10 cellular contexts compared by ENCODE assay signal in the genomic region with DNA sequence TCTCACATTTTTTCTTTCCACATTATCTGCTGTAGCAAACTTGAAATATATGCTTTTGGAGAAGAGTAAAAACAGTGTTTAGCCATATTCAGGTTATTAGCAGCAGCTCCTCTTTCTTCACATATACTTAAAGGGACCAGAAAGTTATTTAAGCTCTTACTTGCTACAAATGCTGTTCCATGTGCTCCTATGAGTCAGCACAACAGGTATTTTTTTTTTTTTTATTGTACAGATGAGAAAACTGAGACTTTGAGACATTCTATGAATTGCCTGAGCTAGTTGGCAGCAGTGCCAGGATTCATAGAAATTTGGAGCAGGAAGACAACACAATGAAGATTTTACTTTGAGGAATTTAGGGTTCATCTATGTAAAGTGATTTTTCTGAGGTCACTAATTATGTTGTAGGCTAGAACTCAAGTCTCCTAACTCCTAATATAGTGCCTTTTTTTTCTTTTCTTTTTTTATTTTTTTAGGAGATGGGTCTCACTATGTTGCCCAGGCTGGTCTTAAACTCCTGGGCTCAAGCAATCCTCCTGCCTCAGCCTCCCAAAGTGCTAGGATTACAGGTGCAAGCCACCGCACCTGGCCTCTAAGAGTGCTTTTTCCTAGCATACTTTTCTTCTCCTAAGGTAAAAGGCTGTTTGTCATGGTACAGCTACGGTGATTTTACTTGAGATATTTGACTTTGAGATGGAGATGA. TPM values are rescaled to one million over a fixed set of nuclear protein-coding genes. Genes with fewer than 3 reads are reported as not detected.
DNase-seq lines count a peak whose midpoint lies in the region; ATAC-seq and TF ChIP-seq lines count a peak whose summit lies in the region.
"Had no signal": no experiment of that assay in that cellular context is flagged by ENCODE, and none has a peak within 500 bp of the region (broad histone marks: within the 10 kb centered on the region; RNA-seq: fewer than 3 reads in every experiment).

No MANE protein-coding gene starts in this region.

- no peaks in the 10 kb centered on the region for H3K9me3 Mint-ChIP-seq in activated naive CD4-positive, alpha-beta T cell treated with anti-CD3 and anti-CD28 coated beads, Interleukin-2, amount 10 ng/mL, durations not matched to agents 7 days and 5 days
- H3K9me3 Mint-ChIP-seq in WTC11, result no peaks in the 10 kb centered on the region

- H3K36me3 Mint-ChIP-seq in activated naive CD4-positive, alpha-beta T cell treated with anti-CD3 and anti-CD28 coated beads, Interleukin-2, amount 10 ng/mL, durations not matched to agents 7 days and 5 days, result peaks cover 16% of the 10 kb centered on the region
- peaks cover 9% of the 10 kb centered on the region for H3K36me3 Mint-ChIP-seq in WTC11

- ATAC-seq in WTC11, result no peak

- H3K27ac Mint-ChIP-seq in activated naive CD4-positive, alpha-beta T cell treated with anti-CD3 and anti-CD28 coated beads, Interleukin-2, amount 10 ng/mL, durations not matched to agents 7 days and 5 days, result peak overlapping the region; percentile 53
- peak overlapping the region; percentile 87 for H3K27ac Mint-ChIP-seq in WTC11

- H3K27me3 ChIP-seq in transverse colon, result no peaks in the 10 kb centered on the region

- 75 to 81% methylated on average over 2 of the region's 2 CpGs for whole genome bisulfite sequencing in transverse colon (ENCODE audit: low coverage in 1 of 2), 2 donors

- no peaks in the 10 kb centered on the region for H3K36me3 ChIP-seq in transverse colon

- in situ Hi-C loops in transverse colon (cut with MboI; ENCODE audit: low pct_ligation_motif_present in 1 of 4, low pct_unique_long_range_greater_than_20kb in 1 of 4, low sequenced_read_pairs in 3 of 4), result no loop called here

- CTCF ChIA-PET in activated naive CD4-positive, alpha-beta T cell treated with anti-CD3 and anti-CD28 coated beads, Interleukin-2, amount 10 ng/mL, durations not matched to agents 7 days and 5 days (lab: Charles Lee), result interaction anchor here (0.6 to 2.7 kb wide), 4 partner anchors 15 to 525 kb away, joined by 3 to 10 read pairs (median 4); no protein-coding TSS in a partner anchor
- CTCF ChIA-PET in WTC11 (lab: Charles Lee), result interaction anchor here (0.7 to 2.0 kb wide), 4 partner anchors 16 to 68 kb away, joined by 3 to 9 read pairs (median 5); no protein-coding TSS in a partner anchor

- H3K4me1 Mint-ChIP-seq in activated naive CD4-positive, alpha-beta T cell treated with anti-CD3 and anti-CD28 coated beads, Interleukin-2, amount 10 ng/mL, durations not matched to agents 7 days and 5 days, result peaks cover 22% of the 10 kb centered on the region
- peaks cover 37% of the 10 kb centered on the region for H3K4me1 Mint-ChIP-seq in WTC11

- H3K27ac ChIP-seq in transverse colon, result peak overlapping the region; percentile 35 to 91 (median 86)

- H3K4me1 ChIP-seq in transverse colon, result peaks cover 38 to 82% (median 52%) of the 10 kb centered on the region in 4 donors

- no peak for TF ChIP-seq EP300 in transverse colon (IDR thresholded peaks at IDR 0.05; ENCODE audit: low read depth)

- no peak overlapping the region for H3K4me3 ChIP-seq in fibroblast of the aortic adventitia (ENCODE audit: low read depth, low read length)
- H3K4me3 ChIP-seq in transverse colon, result no peak overlapping the region
- H3K4me3 ChIP-seq: skin epidermis had no signal

- no peak overlapping the region for H3K4me3 Mint-ChIP-seq in activated naive CD4-positive, alpha-beta T cell treated with anti-CD3 and anti-CD28 coated beads, Interleukin-2, amount 10 ng/mL, durations not matched to agents 7 days and 5 days
- no peak overlapping the region for H3K4me3 Mint-ChIP-seq in WTC11

- TF ChIP-seq POLR2A in transverse colon (IDR thresholded peaks at IDR 0.05), result no peak

- intact Hi-C loops in transverse colon (cut with DNase I; ENCODE audit: low total_unique reads) (no loop called here), posterior cingulate gyrus (cut with DNase I) (loop anchor here (5.0 kb wide), 1 partner anchor 69 kb away; no protein-coding TSS in a partner anchor)

- no peak for DNase-seq in activated naive CD4-positive, alpha-beta T cell treated with anti-CD3 and anti-CD28 coated beads, Interleukin-2, amount 10 ng/mL, durations not matched to agents 7 days and 5 days
- DNase-seq in activated naive CD4-positive, alpha-beta T cell (lab: John Stamatoyannopoulos, UW), result no peak
- no peak for DNase-seq in WTC11 (ENCODE audit: low spot score)
- DNase-seq in fibroblast of the aortic adventitia (ENCODE audit: low read depth), result peak; percentile 52
- no peak for DNase-seq in transverse colon
- no peak for DNase-seq in NCI-H69 (lab: John Stamatoyannopoulos, UW)
- DNase-seq in posterior cingulate gyrus, result no peak
- no peak for DNase-seq in AG08395 (ENCODE audit: low spot score)
- DNase-seq: NCI-H1048 had no signal

- no peak for TF ChIP-seq CTCF in WTC11 (IDR thresholded peaks at IDR 0.05)
- TF ChIP-seq CTCF in fibroblast of the aortic adventitia (IDR thresholded peaks at IDR 0.05; ENCODE audit: insufficient read depth, low read length), result no peak
- TF ChIP-seq CTCF in transverse colon (IDR thresholded peaks at IDR 0.05), result no peak

- H3K27me3 Mint-ChIP-seq in activated naive CD4-positive, alpha-beta T cell treated with anti-CD3 and anti-CD28 coated beads, Interleukin-2, amount 10 ng/mL, durations not matched to agents 7 days and 5 days, result no peaks in the 10 kb centered on the region
- no peaks in the 10 kb centered on the region for H3K27me3 Mint-ChIP-seq in WTC11 (ENCODE audit: low read depth)

- H3K9me3 ChIP-seq in transverse colon, result no peaks in the 10 kb centered on the region

- POLR2A ChIA-PET in WTC11 (lab: Charles Lee), result interaction anchor here (0.7 to 2.7 kb wide), 4 partner anchors 21 to 69 kb away, joined by 3 to 15 read pairs (median 5); a partner anchor contains a TSS

TF ChIP-seq in WTC11, 78 proteins besides CTCF, POLR2A, EP300 and RAD21:
- TF ChIP-seq GTF2I (CRISPR knock-in tag; conservative IDR thresholded peaks at IDR 0.05), result peak; percentile 92
- TF ChIP-seq, protein P1, sequence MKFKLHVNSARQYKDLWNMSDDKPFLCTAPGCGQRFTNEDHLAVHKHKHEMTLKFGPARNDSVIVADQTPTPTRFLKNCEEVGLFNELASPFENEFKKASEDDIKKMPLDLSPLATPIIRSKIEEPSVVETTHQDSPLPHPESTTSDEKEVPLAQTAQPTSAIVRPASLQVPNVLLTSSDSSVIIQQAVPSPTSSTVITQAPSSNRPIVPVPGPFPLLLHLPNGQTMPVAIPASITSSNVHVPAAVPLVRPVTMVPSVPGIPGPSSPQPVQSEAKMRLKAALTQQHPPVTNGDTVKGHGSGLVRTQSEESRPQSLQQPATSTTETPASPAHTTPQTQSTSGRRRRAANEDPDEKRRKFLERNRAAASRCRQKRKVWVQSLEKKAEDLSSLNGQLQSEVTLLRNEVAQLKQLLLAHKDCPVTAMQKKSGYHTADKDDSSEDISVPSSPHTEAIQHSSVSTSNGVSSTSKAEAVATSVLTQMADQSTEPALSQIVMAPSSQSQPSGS (CRISPR knock-in tag; IDR thresholded peaks at IDR 0.05; ENCODE audit: borderline replicate concordance, low read depth), result no peak
- no peak for TF ChIP-seq CREB1 (CRISPR knock-in tag; IDR thresholded peaks at IDR 0.05)
- TF ChIP-seq ZNF121 (CRISPR knock-in tag; IDR thresholded peaks at IDR 0.05), result peak; percentile 98
- no peak for TF ChIP-seq JUN (CRISPR knock-in tag; IDR thresholded peaks at IDR 0.05)
- TF ChIP-seq, protein P2, sequence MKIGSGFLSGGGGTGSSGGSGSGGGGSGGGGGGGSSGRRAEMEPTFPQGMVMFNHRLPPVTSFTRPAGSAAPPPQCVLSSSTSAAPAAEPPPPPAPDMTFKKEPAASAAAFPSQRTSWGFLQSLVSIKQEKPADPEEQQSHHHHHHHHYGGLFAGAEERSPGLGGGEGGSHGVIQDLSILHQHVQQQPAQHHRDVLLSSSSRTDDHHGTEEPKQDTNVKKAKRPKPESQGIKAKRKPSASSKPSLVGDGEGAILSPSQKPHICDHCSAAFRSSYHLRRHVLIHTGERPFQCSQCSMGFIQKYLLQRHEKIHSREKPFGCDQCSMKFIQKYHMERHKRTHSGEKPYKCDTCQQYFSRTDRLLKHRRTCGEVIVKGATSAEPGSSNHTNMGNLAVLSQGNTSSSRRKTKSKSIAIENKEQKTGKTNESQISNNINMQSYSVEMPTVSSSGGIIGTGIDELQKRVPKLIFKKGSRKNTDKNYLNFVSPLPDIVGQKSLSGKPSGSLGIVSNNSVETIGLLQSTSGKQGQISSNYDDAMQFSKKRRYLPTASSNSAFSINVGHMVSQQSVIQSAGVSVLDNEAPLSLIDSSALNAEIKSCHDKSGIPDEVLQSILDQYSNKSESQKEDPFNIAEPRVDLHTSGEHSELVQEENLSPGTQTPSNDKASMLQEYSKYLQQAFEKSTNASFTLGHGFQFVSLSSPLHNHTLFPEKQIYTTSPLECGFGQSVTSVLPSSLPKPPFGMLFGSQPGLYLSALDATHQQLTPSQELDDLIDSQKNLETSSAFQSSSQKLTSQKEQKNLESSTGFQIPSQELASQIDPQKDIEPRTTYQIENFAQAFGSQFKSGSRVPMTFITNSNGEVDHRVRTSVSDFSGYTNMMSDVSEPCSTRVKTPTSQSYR (CRISPR knock-in tag; IDR thresholded peaks at IDR 0.05), result no peak
- TF ChIP-seq ETV6 (CRISPR knock-in tag; IDR thresholded peaks at IDR 0.05), result no peak
- TF ChIP-seq ELF4 (CRISPR knock-in tag; IDR thresholded peaks at IDR 0.05; ENCODE audit: low read depth), result no peak
- TF ChIP-seq RELA (CRISPR knock-in tag; IDR thresholded peaks at IDR 0.05; ENCODE audit: borderline replicate concordance), result no peak

RNA-seq across cellular contexts. Expression of a gene that starts 23.6 kb away (rescaled TPM):
- 247 to 279 TPM (median 268 TPM) in 3 replicates for total RNA-seq in WTC11 (2021)
- 62.1 and 80.2 TPM in 2 replicates for total RNA-seq in fibroblast of the aortic adventitia (ENCODE audit: low replicate concordance)
- total RNA-seq in transverse colon, result 100 to 1,000 TPM in 3 of 4 donors, 10 to 100 TPM in 1; 70.6 to 161 (median 129) TPM

RNA-seq across cellular contexts. Expression of a gene that starts 58.1 kb away (rescaled TPM):
- total RNA-seq in WTC11 (2021) (55.2 to 67.5 TPM (median 66.0 TPM) in 3 replicates), fibroblast of the aortic adventitia (ENCODE audit: low replicate concordance) (31.6 and 48.3 TPM in 2 replicates), transverse colon (10 to 100 TPM in 3 of 4 donors, 1 to 10 TPM in 1; 5.4 to 26.9 (median 19.4) TPM)
